12 cellular contexts compared by ENCODE assay signal in genomic region chr1:154478639-154479038, GRCh38. TPM values are rescaled to one million over a fixed set of nuclear protein-coding genes. Genes with fewer than 3 reads are reported as not detected.
DNase-seq lines count a peak whose midpoint lies in the region; ATAC-seq and TF ChIP-seq lines count a peak whose summit lies in the region.
"Had no signal": no experiment of that assay in that cellular context is flagged by ENCODE, and none has a peak within 500 bp of the region (broad histone marks: within the 10 kb centered on the region; RNA-seq: fewer than 3 reads in every experiment).

No MANE protein-coding gene starts in this region.

- no peak overlapping the region for H3K56ac ChIP-seq in H9 (ENCODE audit: insufficient read length, low read depth, low read length)

- H3K9me3 ChIP-seq in BLaER1 treated with 17β-estradiol and CSF1 and Interleukin-3, amounts not matched to agents 10 nM and 100 nM (replicated peaks in 1 of 11), result no peaks in the 10 kb centered on the region
- H3K9me3 ChIP-seq in H9 (ENCODE audit: control insufficient read depth, low read depth, low read length) (no peaks in the 10 kb centered on the region), trophoblast cell (ENCODE audit: insufficient read depth, low read depth, low read length) (peaks cover 2% of the 10 kb centered on the region)
- H3K9me3 ChIP-seq: heart right ventricle, right lobe of liver had no signal

- H3K4me1 ChIP-seq in BLaER1 treated with 17β-estradiol and CSF1 and Interleukin-3, amounts not matched to agents 10 nM and 100 nM, result peaks cover 30 to 63% (median 51%) of the 10 kb centered on the region in 10 experiments
- H3K4me1 ChIP-seq in H9 (ENCODE audit: insufficient read depth, low read length) (0 out of 2 replicates have a peak, but pooled peaks cover 3% of the 10 kb centered on the region), trophoblast cell (ENCODE audit: control insufficient read depth in 1 of 2, insufficient read depth in 2 of 2, low read length in 2 of 2) (no peaks in the 10 kb centered on the region)

- no peaks in the 10 kb centered on the region for H3K23me2 ChIP-seq in H9 (ENCODE audit: insufficient read length, low read depth, low read length, poor library complexity, severe bottlenecking)

- H3K4me2 ChIP-seq in BLaER1 treated with 17β-estradiol and CSF1 and Interleukin-3, amounts not matched to agents 10 nM and 100 nM, result peak overlapping the region; percentile 0 to 59 (median 33); a peak in 18 of 22 replicates
- H3K4me2 ChIP-seq in H9 (ENCODE audit: insufficient read depth, insufficient read length, low read length) (no peak overlapping the region), trophoblast cell (ENCODE audit: low read length) (no peak overlapping the region)

- no peaks in the 10 kb centered on the region for H3K79me1 ChIP-seq in H9 (ENCODE audit: insufficient read depth, low read depth, low read length, poor library complexity, severe bottlenecking)
- no peaks in the 10 kb centered on the region for H3K79me1 ChIP-seq in trophoblast cell (ENCODE audit: low read length)

- peak; percentile 20; the same call in 2 of the 3 replicates for TF ChIP-seq CTCF in H9 (conservative IDR thresholded peaks at IDR 0.05)
- TF ChIP-seq CTCF in fibroblast of mammary gland (conservative IDR thresholded peaks at IDR 0.05; ENCODE audit: control insufficient read depth, insufficient read depth, low read depth, low read length), result no peak

- no peaks in the 10 kb centered on the region for H3K36me3 ChIP-seq in BLaER1 treated with 17β-estradiol and CSF1 and Interleukin-3, amounts not matched to agents 10 nM and 100 nM
- no peaks in the 10 kb centered on the region for H3K36me3 ChIP-seq in trophoblast cell (ENCODE audit: control insufficient read depth in 1 of 2, insufficient read depth in 2 of 2, low read length in 2 of 2)
- H3K36me3 ChIP-seq: right lobe of liver had no signal

- H3K18ac ChIP-seq in H9 (ENCODE audit: insufficient read length, low read depth, low read length) (no peak overlapping the region), trophoblast cell (ENCODE audit: low read length) (no peak overlapping the region)

- H3K36me3 Mint-ChIP-seq in H9 (ENCODE audit: insufficient read depth in 1 of 3, low read depth in 3 of 3), result no peaks in the 10 kb centered on the region

- H2BK5ac ChIP-seq in H9 (ENCODE audit: insufficient read length, low read length), result no peak overlapping the region
- H2BK5ac ChIP-seq in trophoblast cell (ENCODE audit: low read depth, low read length, poor library complexity), result no peak overlapping the region

- H3K4me3 ChIP-seq in BLaER1 treated with 17β-estradiol and CSF1 and Interleukin-3, amounts not matched to agents 10 nM and 100 nM, result no peak overlapping the region
- no peak overlapping the region for H3K4me3 ChIP-seq in fibroblast of mammary gland (ENCODE audit: control insufficient read depth, low read depth, low read length)
- no peak overlapping the region for H3K4me3 ChIP-seq in trophoblast cell (ENCODE audit: low read depth, low read length)
- H3K4me3 ChIP-seq: heart right ventricle, right lobe of liver had no signal

- H2BK120ac ChIP-seq in H9 (ENCODE audit: low read depth, low read length, poor library complexity, severe bottlenecking), result no peak overlapping the region
- no peak overlapping the region for H2BK120ac ChIP-seq in trophoblast cell (ENCODE audit: insufficient read depth, low read length, poor library complexity)

- no peak overlapping the region for H4K5ac ChIP-seq in H9 (ENCODE audit: insufficient read length, low read depth, low read length)

- ATAC-seq in SK-N-SH treated with all-trans-retinoic acid at 6 μM for 48 hours (peak; percentile 16; the same call in 2 of the 3 replicates), GM19035 (IDR thresholded peaks at IDR 0.05; ENCODE audit: unreplicated experiment) (no peak)
- ATAC-seq: heart right ventricle had no signal

- H3K4ac ChIP-seq in H9 (ENCODE audit: low read depth, low read length), result no peak overlapping the region
- no peak overlapping the region for H3K4ac ChIP-seq in trophoblast cell (ENCODE audit: low read depth, low read length)

- no peak for DNase-seq in H9
- peak; percentile 10 for DNase-seq in fibroblast of mammary gland (ENCODE audit: low read depth)
- no peak for DNase-seq in NCI-H1417 treated with DMSO at 0.1 percent for 48 hours (lab: John Stamatoyannopoulos, UW)
- no peak for DNase-seq in C1 segment of cervical spinal cord (lab: John Stamatoyannopoulos, UW)
- DNase-seq in trophoblast cell, result no peak
- DNase-seq: activated T-cell treated with anti-CD3 and anti-CD28 coated beads, Interleukin-2, amount 50 U/mL, for 4 hours; heart right ventricle; NCI-H510A had no signal

- H3K79me2 ChIP-seq in H9 (ENCODE audit: insufficient read depth, low read length) (no peaks in the 10 kb centered on the region), trophoblast cell (ENCODE audit: control insufficient read depth, insufficient read depth, low read length, poor library complexity) (no peaks in the 10 kb centered on the region)

- H2AFZ ChIP-seq in H9 (ENCODE audit: low read length) (no peak overlapping the region), trophoblast cell (ENCODE audit: insufficient read depth, low read length, poor library complexity) (no peak overlapping the region)

- H3K14ac ChIP-seq in H9 (ENCODE audit: insufficient read depth, low read length), result no peak overlapping the region
- H3K14ac ChIP-seq in trophoblast cell (ENCODE audit: low read length), result no peak overlapping the region

- no peak overlapping the region for H2BK15ac ChIP-seq in H9 (ENCODE audit: low read depth, low read length)

- H4K91ac ChIP-seq in H9 (ENCODE audit: insufficient read length, low read depth, low read length) (no peak overlapping the region), trophoblast cell (ENCODE audit: low read depth, low read length) (no peak overlapping the region)

- peak overlapping the region in 5 of 11 experiments; percentile 4 to 36 (median 27); a peak in 4 of 22 replicates for H3K9ac ChIP-seq in BLaER1 treated with 17β-estradiol and CSF1 and Interleukin-3, amounts not matched to agents 10 nM and 100 nM
- H3K9ac ChIP-seq in H9 (ENCODE audit: extremely low read depth, insufficient read length, low read length), result no peak overlapping the region
- no peak overlapping the region for H3K9ac ChIP-seq in trophoblast cell (ENCODE audit: low read length)

- H3T11ph ChIP-seq in H9 (ENCODE audit: low read length), result no peak overlapping the region

- no peak overlapping the region for H3K27ac Mint-ChIP-seq in H9

- H3K27ac ChIP-seq in BLaER1 treated with 17β-estradiol and CSF1 and Interleukin-3, amounts not matched to agents 10 nM and 100 nM, result peak overlapping the region in 8 of 11 experiments; percentile 2 to 70 (median 38); a peak in 8 of 22 replicates
- H3K27ac ChIP-seq in H9 (ENCODE audit: insufficient read length, low read depth, low read length) (no peak overlapping the region), trophoblast cell (ENCODE audit: low read depth, low read length) (no peak overlapping the region)
- H3K27ac ChIP-seq: right lobe of liver had no signal

- no peaks in the 10 kb centered on the region for H3K27me3 ChIP-seq in BLaER1 treated with 17β-estradiol and CSF1 and Interleukin-3, amounts not matched to agents 10 nM and 100 nM
- no peaks in the 10 kb centered on the region for H3K27me3 ChIP-seq in H9 (ENCODE audit: insufficient read depth, low read length)
- H3K27me3 ChIP-seq in trophoblast cell (ENCODE audit: insufficient read depth, low read length), result no peaks in the 10 kb centered on the region
- H3K27me3 ChIP-seq: heart right ventricle, right lobe of liver had no signal

- H3K27me3 Mint-ChIP-seq in H9 (ENCODE audit: low read depth), result no peaks in the 10 kb centered on the region

- H3K4me3 Mint-ChIP-seq in H9, result no peak overlapping the region
- H3K4me3 Mint-ChIP-seq: activated T-cell treated with anti-CD3 and anti-CD28 coated beads, Interleukin-2, amount 50 U/mL, for 4 hours had no signal

- no peaks in the 10 kb centered on the region for H4K20me1 ChIP-seq in BLaER1 treated with 17β-estradiol and CSF1 and Interleukin-3, amounts not matched to agents 10 nM and 100 nM
- no peaks in the 10 kb centered on the region for H4K20me1 ChIP-seq in H9 (ENCODE audit: control insufficient read depth, insufficient read depth, insufficient read length)

- peaks cover 6 to 12% of the 10 kb centered on the region in 2 experiments for H3K4me1 Mint-ChIP-seq in H9

- WGBS in H9 (ENCODE audit: extremely low coverage, insufficient read length, low lambda C conversion rate), result no CpG with 5 or more reads among the region's 5 CpGs
- WGBS in trophoblast cell (ENCODE audit: extremely low coverage, insufficient coverage, insufficient read length), result no CpG with 5 or more reads among the region's 5 CpGs

- no peak overlapping the region for H2BK20ac ChIP-seq in H9 (ENCODE audit: low read depth, low read length, poor library complexity, severe bottlenecking)

- H4K8ac ChIP-seq in H9 (replicated peaks; ENCODE audit: insufficient read length, low read depth, low read length), result no peak overlapping the region
- H4K8ac ChIP-seq in trophoblast cell (ENCODE audit: low read depth, low read length), result no peak overlapping the region

- H4K12ac ChIP-seq in trophoblast cell (ENCODE audit: low read depth, low read length), result no peak overlapping the region

- no peaks in the 10 kb centered on the region for H3K9me3 Mint-ChIP-seq in H9
- H3K9me3 Mint-ChIP-seq: activated T-cell treated with anti-CD3 and anti-CD28 coated beads, Interleukin-2, amount 50 U/mL, for 4 hours had no signal

- H2BK12ac ChIP-seq in H9 (ENCODE audit: insufficient read length, low read depth, low read length), result no peak overlapping the region
- H2BK12ac ChIP-seq in trophoblast cell (ENCODE audit: low read length), result no peak overlapping the region

- H3K23ac ChIP-seq in H9 (ENCODE audit: insufficient read length, low read depth, low read length) (no peak overlapping the region), trophoblast cell (ENCODE audit: low read length) (no peak overlapping the region)

- H2AK5ac ChIP-seq in H9 (ENCODE audit: insufficient read length, low read length) (no peak overlapping the region), trophoblast cell (ENCODE audit: low read length) (no peak overlapping the region)

TF ChIP-seq in SK-N-SH treated with all-trans-retinoic acid at 6 μM for 48 hours, 23 proteins besides CTCF, POLR2A, EP300 and RAD21 (continues in another document):
- TF ChIP-seq ESRRG (CRISPR knock-in tag; IDR thresholded peaks at IDR 0.05), result no peak
- TF ChIP-seq ISL1 (CRISPR knock-in tag; IDR thresholded peaks at IDR 0.05), result no peak

RNA-seq across cellular contexts. Expression of gene TDRD10, which starts 23.4 kb away (rescaled TPM):
- 0.31 TPM in 1 of 2 replicates, not detected in the other for total RNA-seq in H9 (2021)
- polyA plus RNA-seq in trophoblast cell (2013), result not detected in 2 replicates
- total RNA-seq: activated T-cell treated with anti-CD3 and anti-CD28 coated beads, Interleukin-2, amount 50 U/mL, for 4 hours had no signal

RNA-seq across cellular contexts. Expression of gene SHE, which starts 23.6 kb away (rescaled TPM):
- total RNA-seq in H9 (2021), result 0.35 and 0.48 TPM in 2 replicates
- under 0.01 and 0.01 TPM in 2 replicates for polyA plus RNA-seq in trophoblast cell (2013)

Comparison
In these comparisons a context has a peak if more than half of its experiments do, and no peak if none do; other contexts are left out.
1. H3K27ac ChIP-seq: peak in BLaER1 treated with 17β-estradiol and CSF1 and Interleukin-3, amounts not matched to agents 10 nM and 100 nM (8 of 11); none in H9 (single experiment) and trophoblast cell (single experiment).
2. H3K4me2 ChIP-seq: peak in BLaER1 treated with 17β-estradiol and CSF1 and Interleukin-3, amounts not matched to agents 10 nM and 100 nM (11 of 11); none in H9 (single experiment) and trophoblast cell (single experiment).